ENCODE assay signal across 8 cellular contexts in the genomic region with DNA sequence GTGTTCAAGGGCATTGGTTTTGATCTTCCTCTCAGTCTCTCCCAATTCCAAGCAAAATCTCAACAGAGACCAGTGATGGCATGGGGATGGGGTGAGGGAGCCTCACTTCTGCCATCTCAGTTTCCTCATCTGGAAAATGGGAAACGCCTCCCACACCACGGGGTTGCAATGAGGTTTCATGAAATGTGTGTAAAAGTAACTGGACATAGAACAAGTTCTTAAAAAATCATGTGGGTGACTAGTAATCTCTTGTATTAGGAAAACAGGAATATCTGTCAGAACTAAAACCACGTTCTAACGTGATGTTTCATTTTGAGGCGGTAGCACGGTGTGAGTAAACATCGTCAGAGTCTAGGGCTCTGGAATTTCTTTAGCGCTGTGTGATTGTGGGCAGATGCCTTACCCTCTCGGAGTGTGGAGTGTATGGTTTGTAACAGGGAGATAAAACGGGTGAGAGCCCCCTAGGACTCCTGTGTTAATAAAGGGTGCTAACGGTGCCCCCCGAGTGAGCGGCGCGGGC. TPM values are rescaled to one million over a fixed set of nuclear protein-coding genes. Genes with fewer than 3 reads are reported as not detected.
DNase-seq lines count a peak whose midpoint lies in the region; ATAC-seq and TF ChIP-seq lines count a peak whose summit lies in the region.

No MANE protein-coding gene starts in this region.

- H3K4me3 ChIP-seq in LNCaP clone FGC (ENCODE audit: low read depth, low read length) (peak overlapping the region; percentile 52), colonic mucosa (peak overlapping the region; percentile 70)

- no peak overlapping the region for H3K27ac ChIP-seq in colonic mucosa

- H3K27me3 Mint-ChIP-seq in Calu3 (ENCODE audit: unreplicated experiment) (no peaks in the 10 kb centered on the region), natural killer cell (ENCODE audit: low read depth in 2 of 2) (peaks cover 25 to 34% of the 10 kb centered on the region in 2 donors)

- intact Hi-C loops in Calu3 (cut with micrococcal nuclease; ENCODE audit: unreplicated experiment) (loop anchor here (5.0 kb wide), 1 partner anchor 173 kb away; no protein-coding TSS in a partner anchor), colonic mucosa (cut with DNase I) (no loop called here), natural killer cell (cut with micrococcal nuclease) (no loop called here)

- no peaks in the 10 kb centered on the region for H3K36me3 ChIP-seq in colonic mucosa

- H3K4me3 Mint-ChIP-seq in Calu3 (ENCODE audit: low read depth, unreplicated experiment) (peak overlapping the region; percentile 80), natural killer cell (peak overlapping the region; percentile 90)

- H3K9ac ChIP-seq in colonic mucosa (ENCODE audit: low read depth in 2 of 2, low read length in 2 of 2) = no peak overlapping the region

- ATAC-seq in GM21528 (IDR thresholded peaks at IDR 0.05; ENCODE audit: low FRiP score, unreplicated experiment) (peak; percentile 47), natural killer cell (no peak)

- H3K9me3 Mint-ChIP-seq in Calu3 (ENCODE audit: low read depth, unreplicated experiment) (no peaks in the 10 kb centered on the region), natural killer cell (no peaks in the 10 kb centered on the region)

- in situ Hi-C loops in KBM-7 (cut with MboI; ENCODE audit: low pct_unique_long_range_greater_than_20kb, low sequenced_read_pairs) = no loop called here

- BruUV-seq in Calu3 (replicated peaks; lab: Mats Ljungman, UMichigan) = no TSS peak

- H3K4me1 Mint-ChIP-seq in Calu3 (ENCODE audit: low read depth, unreplicated experiment) = peaks cover 14% of the 10 kb centered on the region
- H3K4me1 Mint-ChIP-seq in natural killer cell = peaks cover 13 to 15% of the 10 kb centered on the region in 2 donors

- no peak for TF ChIP-seq CTCF in Calu3 (IDR thresholded peaks at IDR 0.05; ENCODE audit: unreplicated experiment)
- no peak for TF ChIP-seq CTCF in LNCaP clone FGC (IDR thresholded peaks at IDR 0.05; ENCODE audit: control insufficient read depth, extremely low read depth, insufficient read depth)
- TF ChIP-seq CTCF in colonic mucosa (IDR thresholded peaks at IDR 0.05) = no peak
- no peak for TF ChIP-seq CTCF in natural killer cell (IDR thresholded peaks at IDR 0.05)

- H3K36me3 Mint-ChIP-seq in Calu3 (ENCODE audit: insufficient read depth, unreplicated experiment) = peaks cover 16% of the 10 kb centered on the region
- H3K36me3 Mint-ChIP-seq in natural killer cell = no peaks in the 10 kb centered on the region

- H3K27ac Mint-ChIP-seq in Calu3 (ENCODE audit: unreplicated experiment) (peak overlapping the region; percentile 48), natural killer cell (peak overlapping the region; percentile 33 to 45)

- DNase-seq in Calu3 = no peak
- DNase-seq in LNCaP clone FGC (ENCODE audit: low read depth) = no peak
- DNase-seq in colonic mucosa = no peak
- no peak for DNase-seq in natural killer cell
- no peak for DNase-seq in NCI-H1417 (lab: John Stamatoyannopoulos, UW)
- no peak for DNase-seq in KBM-7
- DNase-seq in activated effector memory CD4-positive, alpha-beta T cell treated with anti-CD3 and anti-CD28 coated beads, Interleukin-2, amount 50 U/mL, for 16 hours = no peak

- CTCF ChIA-PET in Calu3 (lab: Charles Lee) = interaction anchor here (0.6 to 1.4 kb wide), 3 partner anchors 18 to 429 kb away, joined by 3 to 4 read pairs (median 4); a partner anchor contains a TSS

- H3K27me3 ChIP-seq in colonic mucosa = no peaks in the 10 kb centered on the region

- H3K4me1 ChIP-seq in colonic mucosa = peaks cover 4% of the 10 kb centered on the region

- H3K9me3 ChIP-seq in colonic mucosa = no peaks in the 10 kb centered on the region

RNA-seq across cellular contexts. Expression of a gene that starts 55.5 kb away (rescaled TPM):
- total RNA-seq in Calu3 (2022) = 2.9 and 3.1 TPM in 2 replicates
- 1 to 10 TPM; 1.3 to 2.2 TPM for total RNA-seq in colonic mucosa
- 1 to 10 TPM in 1 of 3 donors, under 1 TPM in 2; 0.77 to 1.2 (median 0.89) TPM for total RNA-seq in natural killer cell
